In the genomic region with DNA sequence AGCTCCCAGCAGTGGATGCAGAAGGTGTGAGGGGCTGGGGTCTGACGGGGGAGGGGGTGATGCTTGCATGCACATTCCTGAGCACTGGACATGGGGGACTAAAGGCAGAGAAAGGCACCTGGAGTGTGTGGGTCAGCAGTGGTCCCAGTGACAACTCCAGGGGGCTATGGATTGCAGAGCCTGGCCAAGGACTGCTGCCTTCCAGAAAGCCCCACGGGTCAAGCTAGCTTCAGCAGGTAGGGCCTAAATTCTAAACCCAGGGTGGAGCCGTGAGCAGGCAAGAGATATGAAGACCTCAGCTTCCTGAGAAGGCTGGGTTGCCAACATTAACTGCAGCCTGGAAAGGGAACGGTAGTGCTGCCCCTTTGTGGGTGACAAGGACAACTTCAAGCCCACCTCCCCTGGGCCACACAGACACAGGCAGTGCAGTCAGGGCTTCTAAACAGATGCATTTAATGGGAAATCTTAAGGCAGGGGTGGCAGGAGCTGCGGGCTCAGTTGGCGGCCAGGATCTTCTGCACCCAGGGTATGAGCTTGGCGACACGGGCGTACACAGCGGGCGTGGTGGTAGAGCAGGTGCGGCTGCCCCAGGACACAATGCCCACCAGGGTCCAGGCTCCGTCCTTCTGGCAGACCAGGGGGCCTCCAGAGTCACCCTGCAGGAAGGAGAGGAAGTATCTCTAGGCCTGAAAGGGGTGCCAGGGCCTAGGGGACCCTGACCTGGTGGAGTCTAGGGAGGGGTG, we compare ENCODE assay signal across 1 cellular context.
TF ChIP-seq lines count a peak whose summit lies in the region.

No MANE protein-coding gene starts in this region.

TF ChIP-seq in IMR-90, 13 proteins besides CTCF, POLR2A, EP300 and RAD21 (continued from another document):
- TF ChIP-seq, protein P1, sequence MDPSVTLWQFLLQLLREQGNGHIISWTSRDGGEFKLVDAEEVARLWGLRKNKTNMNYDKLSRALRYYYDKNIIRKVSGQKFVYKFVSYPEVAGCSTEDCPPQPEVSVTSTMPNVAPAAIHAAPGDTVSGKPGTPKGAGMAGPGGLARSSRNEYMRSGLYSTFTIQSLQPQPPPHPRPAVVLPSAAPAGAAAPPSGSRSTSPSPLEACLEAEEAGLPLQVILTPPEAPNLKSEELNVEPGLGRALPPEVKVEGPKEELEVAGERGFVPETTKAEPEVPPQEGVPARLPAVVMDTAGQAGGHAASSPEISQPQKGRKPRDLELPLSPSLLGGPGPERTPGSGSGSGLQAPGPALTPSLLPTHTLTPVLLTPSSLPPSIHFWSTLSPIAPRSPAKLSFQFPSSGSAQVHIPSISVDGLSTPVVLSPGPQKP (IDR thresholded peaks at IDR 0.05; ENCODE audit: borderline replicate concordance, low read depth, low read length), result no peak
- TF ChIP-seq RFX5 (IDR thresholded peaks at IDR 0.05; ENCODE audit: low read depth, low read length), result no peak
TF ChIP-seq in IMR-90: peak in this region for 0.
